In genomic region chr4:30862176-30862575, GRCh38 we compare ENCODE assay signal across 31 cellular contexts.
"Had no signal": no experiment of that assay in that cellular context is flagged by ENCODE, and none has a peak within 500 bp of the region (broad histone marks: within the 10 kb centered on the region; RNA-seq: fewer than 3 reads in every experiment).

No MANE protein-coding gene starts in this region.

- H3K4me3 ChIP-seq: left ventricle myocardium inferior, lung, mucosa of descending colon, neural progenitor cell, psoas muscle, right atrium auricular region, right lobe of liver, skin epidermis, testis, thyroid gland, transverse colon, upper lobe of left lung, vagina had no signal

- H3K9ac ChIP-seq: neural progenitor cell, parathyroid adenoma had no signal

- H3K79me2 ChIP-seq: parathyroid adenoma had no signal

- DNase-seq: head of caudate nucleus; hypothalamus; immature natural killer cell; left ventricle myocardium inferior; mesendoderm; midbrain; mucosa of descending colon; naive thymus-derived CD8-positive, alpha-beta T cell; occipital lobe; psoas muscle; right lobe of liver; stimulated activated CD4-positive, alpha-beta T cell treated with anti-CD3 and anti-CD28 coated beads, Interleukin-12 subunit alpha, Interleukin-12 subunit beta, amount 100 ng/mL, for 4 hours; stimulated activated CD4-positive, alpha-beta T cell treated with anti-CD3 and anti-CD28 coated beads, Interleukin-15, amount 100 ng/mL, for 24 hours; stimulated activated CD4-positive, alpha-beta T cell treated with anti-CD3 and anti-CD28 coated beads, Interleukin-4, amount 100 ng/mL, for 24 hours; stimulated activated naive CD4-positive, alpha-beta T cell treated with Interleukin-2 at 50 U/mL for 16 hours; stimulated activated naive CD8-positive, alpha-beta T cell treated with anti-CD3 and anti-CD28 coated beads, Interleukin-15, amount 100 ng/mL, for 72 hours; substantia nigra; testis; thyroid gland; transverse colon; upper lobe of left lung had no signal

- H3K27me3 ChIP-seq: neural progenitor cell, neutrophil, right atrium auricular region, right lobe of liver, testis, thyroid gland, transverse colon, upper lobe of left lung, vagina had no signal

- FAIRE-seq: islet of Langerhans had no signal

- H3K4me3 Mint-ChIP-seq: immature natural killer cell; naive thymus-derived CD8-positive, alpha-beta T cell; nephron; neural progenitor cell; stimulated activated effector memory CD8-positive, alpha-beta T cell treated with anti-CD3 and anti-CD28 coated beads, Interleukin-12 subunit alpha, Interleukin-12 subunit beta, amount 100 ng/mL, for 72 hours; stimulated activated naive CD8-positive, alpha-beta T cell treated with anti-CD3 and anti-CD28 coated beads, Interleukin-15, amount 100 ng/mL, for 72 hours had no signal

- H3K36me3 ChIP-seq: left ventricle myocardium inferior, neural progenitor cell, neutrophil, right atrium auricular region, right lobe of liver, thyroid gland, transverse colon, upper lobe of left lung, vagina had no signal

- H3K9me3 Mint-ChIP-seq: nephron, neural progenitor cell had no signal

- H3K27me3 Mint-ChIP-seq: naive thymus-derived CD8-positive, alpha-beta T cell; stimulated activated naive CD8-positive, alpha-beta T cell treated with anti-CD3 and anti-CD28 coated beads, Interleukin-15, amount 100 ng/mL, for 72 hours had no signal

- H3K27ac ChIP-seq: left ventricle myocardium inferior, neural progenitor cell, neutrophil, parathyroid adenoma, psoas muscle, right atrium auricular region, right lobe of liver, skin epidermis, testis, thyroid gland, upper lobe of left lung, vagina had no signal

- H3K4me1 ChIP-seq: parathyroid adenoma, psoas muscle, right atrium auricular region, right lobe of liver, testis, thyroid gland, upper lobe of left lung had no signal

- H2AFZ ChIP-seq: neural progenitor cell, parathyroid adenoma had no signal

- H3K4me2 ChIP-seq: neural progenitor cell had no signal

- ATAC-seq: naive thymus-derived CD8-positive, alpha-beta T cell; psoas muscle; right lobe of liver; stimulated activated effector memory CD8-positive, alpha-beta T cell treated with anti-CD3 and anti-CD28 coated beads, Interleukin-12 subunit alpha, Interleukin-12 subunit beta, amount 100 ng/mL, for 72 hours; stimulated activated naive CD8-positive, alpha-beta T cell treated with anti-CD3 and anti-CD28 coated beads, Interleukin-15, amount 100 ng/mL, for 72 hours had no signal

- H3K27ac Mint-ChIP-seq: immature natural killer cell; naive thymus-derived CD8-positive, alpha-beta T cell; neural progenitor cell; stimulated activated effector memory CD8-positive, alpha-beta T cell treated with anti-CD3 and anti-CD28 coated beads, Interleukin-12 subunit alpha, Interleukin-12 subunit beta, amount 100 ng/mL, for 72 hours; stimulated activated naive CD8-positive, alpha-beta T cell treated with anti-CD3 and anti-CD28 coated beads, Interleukin-15, amount 100 ng/mL, for 72 hours had no signal

- H3K9me3 ChIP-seq: left ventricle myocardium inferior, mucosa of descending colon, neutrophil, psoas muscle, right atrium auricular region, right lobe of liver, testis, thyroid gland, transverse colon, upper lobe of left lung, vagina had no signal

- H3K36me3 Mint-ChIP-seq: immature natural killer cell; naive thymus-derived CD8-positive, alpha-beta T cell; stimulated activated effector memory CD8-positive, alpha-beta T cell treated with anti-CD3 and anti-CD28 coated beads, Interleukin-12 subunit alpha, Interleukin-12 subunit beta, amount 100 ng/mL, for 72 hours had no signal

- H3K4me1 Mint-ChIP-seq: immature natural killer cell; naive thymus-derived CD8-positive, alpha-beta T cell; stimulated activated effector memory CD8-positive, alpha-beta T cell treated with anti-CD3 and anti-CD28 coated beads, Interleukin-12 subunit alpha, Interleukin-12 subunit beta, amount 100 ng/mL, for 72 hours; stimulated activated naive CD8-positive, alpha-beta T cell treated with anti-CD3 and anti-CD28 coated beads, Interleukin-15, amount 100 ng/mL, for 72 hours had no signal
